Comparison of ENCODE assay signal across 2 cellular contexts in genomic region chr2:42622943-42623676, GRCh38.
TF ChIP-seq lines count a peak whose summit lies in the region.

No MANE protein-coding gene starts in this region.

TF ChIP-seq in GM23338, 12 proteins besides CTCF, POLR2A, EP300 and RAD21:
- TF ChIP-seq ETS1 (IDR thresholded peaks at IDR 0.05) (no peak), ZNF462 (CRISPR knock-in tag; IDR thresholded peaks at IDR 0.05) (no peak), NANOG (IDR thresholded peaks at IDR 0.05; ENCODE audit: borderline replicate concordance) (no peak), REST (IDR thresholded peaks at IDR 0.05; ENCODE audit: unreplicated experiment) (no peak), STAT1 (IDR thresholded peaks at IDR 0.05; ENCODE audit: unreplicated experiment) (no peak)
TF ChIP-seq in GM23338: peak in this region for 0.

TF ChIP-seq in H1, 55 proteins besides CTCF, POLR2A, EP300 and RAD21:
- TF ChIP-seq CBX8 (IDR thresholded peaks at IDR 0.05; ENCODE audit: borderline replicate concordance, low read depth, low read length) = no peak
- peak; percentile 35; the same call in 1 of the 2 replicates for TF ChIP-seq TEAD4 (IDR thresholded peaks at IDR 0.05; ENCODE audit: low read depth, low read length)
- TF ChIP-seq EZH2 (IDR thresholded peaks at IDR 0.05; ENCODE audit: low read depth, low read length, severe bottlenecking) = no peak
- TF ChIP-seq USF2 (IDR thresholded peaks at IDR 0.05; ENCODE audit: low read length) = no peak
- 0 out of 2 replicates have a peak, but pooled peaks have one; percentile 22 for TF ChIP-seq TCF12 (IDR thresholded peaks at IDR 0.05; ENCODE audit: low read depth, low read length)
- no peak for TF ChIP-seq CEBPB (IDR thresholded peaks at IDR 0.05; ENCODE audit: low read depth, low read length)
- TF ChIP-seq NRF1 (IDR thresholded peaks at IDR 0.05; ENCODE audit: low read depth, low read length) = no peak
TF ChIP-seq in H1: peak in this region for 2.
